ENCODE assay signal across 22 cellular contexts in the genomic region with DNA sequence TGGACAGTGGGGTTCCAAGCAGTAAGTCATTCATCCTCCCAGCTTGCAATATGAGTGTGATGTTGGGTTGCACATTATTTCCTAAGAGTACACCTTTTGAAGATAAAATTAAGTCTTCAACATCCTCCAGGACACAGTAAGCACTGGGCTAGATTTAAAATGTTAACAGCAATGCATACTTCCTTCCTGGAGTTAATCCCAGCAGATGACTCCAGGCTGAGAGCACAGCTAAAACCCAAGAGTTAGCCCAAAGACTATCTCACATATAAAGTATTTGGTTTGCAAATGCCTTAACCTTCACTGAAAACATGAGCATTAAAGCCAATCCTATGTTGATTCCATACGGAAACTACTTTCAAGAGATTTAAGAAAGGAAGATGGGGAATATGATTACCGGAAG.
DNase-seq lines count a peak whose midpoint lies in the region; ATAC-seq, FAIRE-seq and TF ChIP-seq lines count a peak whose summit lies in the region.
"Had no signal": no experiment of that assay in that cellular context is flagged by ENCODE, and none has a peak within 500 bp of the region (broad histone marks: within the 10 kb centered on the region; RNA-seq: fewer than 3 reads in every experiment).

No MANE protein-coding gene starts in this region.

- no peak for FAIRE-seq in GM12878 (lab: Jason Lieb, UNC)
- FAIRE-seq: H54 had no signal

- SMC1A ChIA-PET in GM12878 (lab: Charles Lee; ENCODE audit: uncharacterized antibody, unreplicated experiment), result interaction anchor here (1.1 to 2.1 kb wide), 4 partner anchors 25 to 170 kb away, joined by 3 to 6 read pairs (median 4); no protein-coding TSS in a partner anchor

- no peaks in the 10 kb centered on the region for H3K9me3 Mint-ChIP-seq in natural killer cell treated with Interleukin-12 subunit alpha and Interleukin-12 subunit beta and Interleukin-15 and Interleukin-18, amount 100 ng/mL, for 72 hours
- H3K9me3 Mint-ChIP-seq: CD4-positive, CD25-positive, alpha-beta regulatory T cell had no signal

- no peak overlapping the region for H3K4me3 ChIP-seq in GM23248
- no peak overlapping the region for H3K4me3 ChIP-seq in GM12878
- H3K4me3 ChIP-seq in smooth muscle cell, result no peak overlapping the region
- no peak overlapping the region for H3K4me3 ChIP-seq in heart right ventricle
- H3K4me3 ChIP-seq: BLaER1, PC-9, SJCRH30 had no signal

- H3K4me1 Mint-ChIP-seq in natural killer cell treated with Interleukin-12 subunit alpha and Interleukin-12 subunit beta and Interleukin-15 and Interleukin-18, amount 100 ng/mL, for 72 hours (ENCODE audit: low read depth in 2 of 2), result peaks cover 5 to 11% of the 10 kb centered on the region in 2 donors

- H4K20me1 ChIP-seq in GM23248 (ENCODE audit: insufficient read depth) (no peaks in the 10 kb centered on the region), GM12878 (ENCODE audit: control insufficient read depth, insufficient read depth) (peaks cover 3% of the 10 kb centered on the region; the same call in 1 of the 2 replicates), smooth muscle cell (ENCODE audit: low read depth) (no peaks in the 10 kb centered on the region)

- CTCF ChIA-PET in GM12878 (lab: Yijun Ruan, JAX), result interaction anchor here (1.2 to 1.6 kb wide), 3 partner anchors 14 to 173 kb away, joined by 4 to 6 read pairs (median 4); no protein-coding TSS in a partner anchor

- no peak overlapping the region for H3K9ac ChIP-seq in GM23248
- H3K9ac ChIP-seq in GM12878 (ENCODE audit: control insufficient read depth, insufficient read depth, low read length), result no peak overlapping the region
- no peak overlapping the region for H3K9ac ChIP-seq in smooth muscle cell (ENCODE audit: low read depth)
- H3K9ac ChIP-seq: BLaER1 had no signal

- DNase-seq in AG20443 (ENCODE audit: low spot score) (peak; percentile 28), GM23248 (peak; percentile 44), GM12878 (ENCODE audit: low read depth, low spot score) (no peak), smooth muscle cell (lab: John Stamatoyannopoulos, UW; ENCODE audit: unreplicated experiment) (no peak), heart right ventricle (no peak), H4 (ENCODE audit: low spot score) (no peak)
- DNase-seq in natural killer cell treated with Interleukin-12 subunit alpha and Interleukin-12 subunit beta and Interleukin-15 and Interleukin-18, amount 100 ng/mL, for 72 hours (ENCODE audit: low spot score), result no peak
- DNase-seq: CD4-positive, CD25-positive, alpha-beta regulatory T cell; MV-4-11; NCI-H1105; NCI-H1694; NCI-H2029 treated with DMSO at 0.1 percent for 48 hours; NCI-H446 treated with DMSO at 0.1 percent for 48 hours; NCI-H82; NK-92 treated with Interleukin-12 subunit alpha and Interleukin-12 subunit beta, amount 100 ng/mL, for 24 hours; PC-9; SJCRH30 had no signal

- H3K4me1 ChIP-seq in GM23248 (ENCODE audit: insufficient read depth) (peaks cover 11% of the 10 kb centered on the region; the same call in 1 of the 2 replicates), GM12878 (ENCODE audit: control insufficient read depth, insufficient read depth, low read length) (peaks cover 3% of the 10 kb centered on the region; the same call in 1 of the 2 replicates), smooth muscle cell (ENCODE audit: low read depth) (no peaks in the 10 kb centered on the region), heart right ventricle (peaks cover 0 to 10% (median 2%) of the 10 kb centered on the region in 9 donors)
- H3K4me1 ChIP-seq: BLaER1, SJCRH30 had no signal

- 94 to 97% methylated on average over 2 of the region's 2 CpGs for WGBS in GM23248 (ENCODE audit: low coverage in 1 of 2, low lambda C conversion rate in 2 of 2, missing lambda C conversion rate in 2 of 2), 2 experiments
- WGBS in GM12878 (ENCODE audit: insufficient coverage, insufficient replicate concordance, low lambda C conversion rate, missing lambda C conversion rate), result 94% methylated on average over 2 of the region's 2 CpGs
- WGBS in smooth muscle cell (ENCODE audit: low lambda C conversion rate), result 57% methylated on average over 2 of the region's 2 CpGs
- WGBS in heart right ventricle, 2 donors, result 92 to 97% methylated on average over 2 of the region's 2 CpGs

- no peak overlapping the region for H3K4me3 Mint-ChIP-seq in natural killer cell treated with Interleukin-12 subunit alpha and Interleukin-12 subunit beta and Interleukin-15 and Interleukin-18, amount 100 ng/mL, for 72 hours
- H3K4me3 Mint-ChIP-seq: CD4-positive, CD25-positive, alpha-beta regulatory T cell had no signal

- H3K4me2 ChIP-seq in GM23248 (ENCODE audit: unreplicated experiment), result no peak overlapping the region
- no peak overlapping the region for H3K4me2 ChIP-seq in GM12878 (ENCODE audit: control insufficient read depth, insufficient read depth)
- peak overlapping the region; percentile 11 for H3K4me2 ChIP-seq in smooth muscle cell
- H3K4me2 ChIP-seq: BLaER1, PC-9 had no signal

- TF ChIP-seq RAD21 in GM12878 (IDR thresholded peaks at IDR 0.05; ENCODE audit: insufficient read depth, low read depth, low read length), result no peak

- ATAC-seq in GM12878 (no peak), heart right ventricle (no peak)
- no peak for ATAC-seq in natural killer cell treated with Interleukin-12 subunit alpha and Interleukin-12 subunit beta and Interleukin-15 and Interleukin-18, amount 100 ng/mL, for 72 hours
- ATAC-seq: Right ventricle myocardium inferior, SK-N-SH treated with all-trans-retinoic acid at 6 μM for 48 hours had no signal

- H3K79me2 ChIP-seq in GM23248 (ENCODE audit: insufficient read depth) (no peaks in the 10 kb centered on the region), GM12878 (ENCODE audit: control insufficient read depth, insufficient read depth, low read length) (no peaks in the 10 kb centered on the region), smooth muscle cell (ENCODE audit: low read depth) (no peaks in the 10 kb centered on the region)

- H3K27me3 ChIP-seq in GM23248 (replicated peaks; ENCODE audit: insufficient read depth), result no peaks in the 10 kb centered on the region
- no peaks in the 10 kb centered on the region for H3K27me3 ChIP-seq in GM12878 (replicated peaks in 1 of 2; ENCODE audit: control insufficient read depth in 2 of 2, insufficient read depth in 2 of 2, low read length in 1 of 2)
- H3K27me3 ChIP-seq in smooth muscle cell (ENCODE audit: low read depth), result no peaks in the 10 kb centered on the region
- H3K27me3 ChIP-seq in heart right ventricle, result no peaks in the 10 kb centered on the region
- H3K27me3 ChIP-seq: BLaER1, SJCRH30 had no signal

- H3K9me3 ChIP-seq in GM23248 (ENCODE audit: low read depth), result no peaks in the 10 kb centered on the region
- H3K9me3 ChIP-seq in GM12878 (replicated peaks; ENCODE audit: control insufficient read depth, insufficient read depth, low read length), result no peaks in the 10 kb centered on the region
- no peaks in the 10 kb centered on the region for H3K9me3 ChIP-seq in smooth muscle cell (replicated peaks; ENCODE audit: low read depth)
- H3K9me3 ChIP-seq in heart right ventricle, result no peaks in the 10 kb centered on the region
- H3K9me3 ChIP-seq: BLaER1, SJCRH30 had no signal

- peaks cover 21% of the 10 kb centered on the region for H3F3A ChIP-seq in GM23248 (ENCODE audit: insufficient read depth)
- H3F3A ChIP-seq in smooth muscle cell (ENCODE audit: low read depth), result no peaks in the 10 kb centered on the region

- in situ Hi-C loops in GM23248 (cut with MboI) (no loop called here), GM12878 (cut with MboI) (no loop called here)

- RAD21 ChIA-PET in GM12878 (lab: Charles Lee; ENCODE audit: unreplicated experiment), result no interaction called here

- no peak for TF ChIP-seq POLR2A in GM12878 (IDR thresholded peaks at IDR 0.05; ENCODE audit: low read depth, low read length)

- H3K27ac ChIP-seq in GM23248 (no peak overlapping the region), GM12878 (ENCODE audit: control insufficient read depth, insufficient read depth) (no peak overlapping the region), smooth muscle cell (ENCODE audit: low read depth) (no peak overlapping the region), heart right ventricle (no peak overlapping the region)
- H3K27ac ChIP-seq: BLaER1, HL-60, PC-9, SJCRH30 had no signal

- H2AFZ ChIP-seq in GM23248, result no peak overlapping the region
- H2AFZ ChIP-seq in GM12878 (ENCODE audit: control insufficient read depth, low read depth, low read length), result no peak overlapping the region
- no peak overlapping the region for H2AFZ ChIP-seq in smooth muscle cell (ENCODE audit: low read depth)
- H2AFZ ChIP-seq: PC-9 had no signal

- intact Hi-C loops in GM12878 (cut with micrococcal nuclease; ENCODE audit: unreplicated experiment), result no loop called here
- intact Hi-C loops in heart right ventricle (cut with DNase I), result no loop called here

- no peaks in the 10 kb centered on the region for H3K27me3 Mint-ChIP-seq in natural killer cell treated with Interleukin-12 subunit alpha and Interleukin-12 subunit beta and Interleukin-15 and Interleukin-18, amount 100 ng/mL, for 72 hours
- H3K27me3 Mint-ChIP-seq: CD4-positive, CD25-positive, alpha-beta regulatory T cell had no signal

- H3K36me3 ChIP-seq in GM23248 (ENCODE audit: low read depth) (no peaks in the 10 kb centered on the region), GM12878 (ENCODE audit: control insufficient read depth in 2 of 2, insufficient read depth in 2 of 2, low read length in 1 of 2) (peaks cover 0 to 7% of the 10 kb centered on the region in 2 experiments; a peak in 2 of 4 replicates), smooth muscle cell (ENCODE audit: low read depth) (no peaks in the 10 kb centered on the region), heart right ventricle (peaks cover 0 to 42% (median 3%) of the 10 kb centered on the region in 9 donors)

- H3K27ac Mint-ChIP-seq in natural killer cell treated with Interleukin-12 subunit alpha and Interleukin-12 subunit beta and Interleukin-15 and Interleukin-18, amount 100 ng/mL, for 72 hours, result no peak overlapping the region
- H3K27ac Mint-ChIP-seq: CD4-positive, CD25-positive, alpha-beta regulatory T cell had no signal

- TSS peak; percentile 22 for BruUV-seq in GM12878 (replicated peaks; lab: Mats Ljungman, UMichigan)

- POLR2A ChIA-PET in GM12878 (lab: Charles Lee), result interaction anchor here (0.6 kb wide), 1 partner anchor 1078 kb away, joined by 5 read pairs; no protein-coding TSS in a partner anchor

- H3K36me3 Mint-ChIP-seq in natural killer cell treated with Interleukin-12 subunit alpha and Interleukin-12 subunit beta and Interleukin-15 and Interleukin-18, amount 100 ng/mL, for 72 hours, result peaks cover 6% of the 10 kb centered on the region

- TF ChIP-seq CTCF in GM12878 (IDR thresholded peaks at IDR 0.05 in 2 of 3, conservative IDR thresholded peaks at IDR 0.05 in 1 of 3; ENCODE audit: control insufficient read depth in 2 of 3, extremely low read depth in 1 of 3, insufficient read depth in 1 of 3, low read depth in 3 of 3, low read length in 3 of 3) (no peak), smooth muscle cell (IDR thresholded peaks at IDR 0.05; ENCODE audit: borderline replicate concordance, insufficient read depth, poor library complexity, severe bottlenecking) (no peak), heart right ventricle (IDR thresholded peaks at IDR 0.05) (no peak)

- TF ChIP-seq EP300 in GM12878 (IDR thresholded peaks at IDR 0.05; ENCODE audit: borderline replicate concordance in 1 of 2, control insufficient read depth in 1 of 2, low read depth in 2 of 2, low read length in 2 of 2), result no peak

- H3K9me2 ChIP-seq in GM23248 (ENCODE audit: insufficient read depth), result no peaks in the 10 kb centered on the region

TF ChIP-seq in GM12878, 131 proteins besides CTCF, POLR2A, EP300 and RAD21 (continues in another document):
- no peak for TF ChIP-seq RB1 (IDR thresholded peaks at IDR 0.05; ENCODE audit: borderline replicate concordance)

Comparison
In these comparisons a context has a peak if more than half of its experiments do, and no peak if none do; other contexts are left out.
1. DNase-seq: peak in AG20443 (single experiment) and GM23248 (single experiment); none in GM12878 (single experiment), smooth muscle cell (single experiment), heart right ventricle (0 of 2), natural killer cell treated with Interleukin-12 subunit alpha and Interleukin-12 subunit beta and Interleukin-15 and Interleukin-18, amount 100 ng/mL, for 72 hours (single experiment) and H4 (single experiment).